32 cellular contexts compared by ENCODE assay signal in the genomic region with DNA sequence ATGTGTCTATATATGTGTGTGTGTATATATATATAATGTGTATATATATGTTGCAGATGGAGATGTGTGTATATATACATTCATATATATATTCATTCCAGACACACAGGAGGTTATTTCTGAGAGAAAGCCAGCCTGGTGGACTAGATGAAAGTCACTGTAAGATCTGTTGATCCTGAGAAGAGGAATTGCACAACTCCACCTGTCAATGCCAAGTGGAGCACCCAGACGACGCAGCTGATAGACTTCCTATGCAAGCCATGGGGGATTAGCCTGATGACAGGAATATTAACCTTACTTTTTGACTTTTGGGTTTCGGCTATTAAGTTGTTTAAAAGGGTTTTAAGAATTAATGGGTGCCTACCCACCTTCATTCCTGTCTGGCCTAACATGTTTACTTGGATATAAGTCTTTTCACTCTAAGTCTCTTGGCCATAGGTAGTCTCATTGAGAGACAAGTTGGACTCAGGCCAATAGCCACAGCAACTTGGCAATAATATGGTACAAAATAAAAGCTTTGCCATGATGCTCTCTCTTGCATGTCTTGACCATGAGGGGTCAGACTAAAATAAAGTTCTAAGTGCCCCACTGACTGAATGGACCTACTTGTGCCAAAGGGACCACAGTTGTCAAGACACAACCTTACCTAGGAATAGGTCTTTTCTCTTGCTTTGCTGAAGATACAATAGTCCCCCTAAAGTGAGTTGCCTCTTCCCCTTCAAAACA. TPM values are rescaled to one million over a fixed set of nuclear protein-coding genes. Genes with fewer than 3 reads are reported as not detected.
"Had no signal": no experiment of that assay in that cellular context is flagged by ENCODE, and none has a peak within 500 bp of the region (broad histone marks: within the 10 kb centered on the region; RNA-seq: fewer than 3 reads in every experiment).

No MANE protein-coding gene starts in this region.

- H3K36me3 ChIP-seq: brain microvascular endothelial cell, Peyer's patch, SJSA1 had no signal

- H3K9ac ChIP-seq: SK-N-SH had no signal

- H3K4me3 ChIP-seq: K562, Peyer's patch, SJSA1 had no signal

- DNase-seq: activated CD4-positive, alpha-beta T cell treated with anti-CD3 and anti-CD28 coated beads, Interleukin-2, amount 10 ng/mL, durations not matched to agents 24 days and 14 days; activated CD4-positive, alpha-beta T cell treated with anti-CD3 and anti-CD28 coated beads, Interleukin-2, amount 50 U/mL, for 4 hours; activated CD8-positive, alpha-beta T cell treated with anti-CD3 and anti-CD28 coated beads for 36 hours; activated effector memory CD4-positive, alpha-beta T cell treated with anti-CD3 and anti-CD28 coated beads, Interleukin-2, amount 50 U/mL, for 16 hours; activated naive CD4-positive, alpha-beta T cell; activated naive CD4-positive, alpha-beta T cell treated with anti-CD3 and anti-CD28 coated beads, Interleukin-2, amount 50 U/mL, for 16 hours; activated naive CD8-positive, alpha-beta T cell treated with anti-CD3 and anti-CD28 coated beads for 36 hours; activated T-cell treated with anti-CD3 and anti-CD28 coated beads, Interleukin-2, amount 50 U/mL, for 1 hour; activated T-cell treated with anti-CD3 and anti-CD28 coated beads, Interleukin-2, amount 50 U/mL, for 72 hours; amniotic stem cell; aorta; brain microvascular endothelial cell; Karpas-422; NCI-H1048; NCI-H1105 treated with DMSO at 0.1 percent for 48 hours; NCI-H1436 treated with DMSO at 0.1 percent for 48 hours; NCI-H1694 treated with DMSO at 0.1 percent for 48 hours; NCI-H2029; NCI-H2107; NCI-H2171; NCI-H510A; NCI-H526 treated with DMSO at 0.1 percent for 48 hours; NK-92 treated with Interleukin-12 subunit alpha and Interleukin-12 subunit beta, amount 100 ng/mL, for 24 hours; PC-3; Peyer's patch; SHP77 treated with DMSO at 0.1 percent for 48 hours; SK-N-SH had no signal

- H3K27me3 ChIP-seq: brain microvascular endothelial cell, Peyer's patch, SJSA1 had no signal

- H3K27ac ChIP-seq: brain microvascular endothelial cell, Peyer's patch, SJSA1 had no signal

- ATAC-seq: activated CD8-positive, alpha-beta T cell treated with anti-CD3 and anti-CD28 coated beads for 36 hours; activated T-cell treated with anti-CD3 and anti-CD28 coated beads, Interleukin-2, amount 50 U/mL, for 72 hours; activated T-helper 17 cell treated with anti-CD3 and anti-CD28 coated beads, Interleukin-2, amount 50 U/mL, for 72 hours; K562; PC-3 had no signal

- H3K9me3 ChIP-seq: Peyer's patch, SJSA1, SK-N-SH had no signal

- H3K4me1 ChIP-seq: Peyer's patch, SJSA1 had no signal

- H3K4me2 ChIP-seq: SK-N-SH had no signal

RNA-seq across cellular contexts. Expression of gene GOLGA6L2, which starts 35.9 kb away (rescaled TPM):
- total RNA-seq: activated CD4-positive, alpha-beta T cell treated with anti-CD3 and anti-CD28 coated beads, Interleukin-2, amount 10 ng/mL, durations not matched to agents 24 days and 14 days; activated CD8-positive, alpha-beta memory T cell treated with anti-CD3 and anti-CD28 coated beads for 36 hours; activated CD8-positive, alpha-beta T cell treated with anti-CD3 and anti-CD28 coated beads for 36 hours; activated naive CD8-positive, alpha-beta T cell treated with anti-CD3 and anti-CD28 coated beads for 36 hours; activated T-cell treated with anti-CD3 and anti-CD28 coated beads, Interleukin-2, amount 50 U/mL, for 72 hours; activated T-helper 17 cell treated with anti-CD3 and anti-CD28 coated beads, Interleukin-2, amount 50 U/mL, for 72 hours; aorta; K562; MCF 10A; PC-3; Peyer's patch; SJSA1 had no signal
- polyA plus RNA-seq: K562, SK-N-SH had no signal
